ENCODE assay signal across 1 cellular context in genomic region chr13:57865600-57866294, GRCh38.
TF ChIP-seq lines count a peak whose summit lies in the region.

No MANE protein-coding gene starts in this region.

TF ChIP-seq in endothelial cell of umbilical vein, 7 proteins besides CTCF, POLR2A, EP300 and RAD21 (continued from another document):
- TF ChIP-seq JUN (IDR thresholded peaks at IDR 0.05; ENCODE audit: borderline replicate concordance, insufficient read depth, insufficient read length, low read depth) (no peak), GATA2 (IDR thresholded peaks at IDR 0.05; ENCODE audit: insufficient read depth, insufficient read length, low read depth, low read length) (no peak)
